ENCODE assay signal across 13 cellular contexts in the genomic region with DNA sequence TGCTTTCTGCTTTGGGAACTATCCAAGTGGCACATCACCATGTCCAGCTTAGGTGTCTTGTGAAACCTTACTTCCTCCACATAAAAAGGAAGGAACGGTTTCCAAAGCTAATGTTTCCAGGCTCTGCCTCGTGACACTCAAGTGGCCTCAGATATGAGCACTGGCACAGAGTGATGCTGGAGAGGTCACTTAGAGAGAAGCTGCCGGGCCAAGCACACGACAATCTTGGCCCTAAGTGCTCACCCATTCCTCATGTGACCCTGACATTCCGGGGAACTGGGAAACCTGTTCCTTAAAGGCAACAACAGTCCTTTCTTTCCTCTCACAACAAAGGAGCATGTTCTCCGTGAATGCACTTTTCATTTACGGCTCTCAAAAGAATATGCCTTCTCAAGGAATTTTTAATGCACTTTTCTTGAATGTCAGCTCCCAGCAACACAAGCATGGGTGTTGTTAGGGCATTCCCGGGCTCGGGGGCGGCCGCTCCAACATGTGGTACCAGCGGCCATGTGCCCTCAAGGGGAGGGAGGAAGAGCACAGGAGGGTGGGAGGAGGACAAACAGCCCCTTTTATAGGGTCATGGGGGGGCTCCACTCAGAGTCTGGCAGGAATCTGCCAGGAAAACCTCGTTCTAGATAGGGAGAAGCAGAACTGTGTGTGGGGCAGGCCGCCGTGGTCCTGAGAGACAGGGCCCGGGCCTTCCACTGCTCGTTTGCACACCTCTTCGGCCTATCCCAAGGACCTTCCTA.
DNase-seq lines count a peak whose midpoint lies in the region; ATAC-seq and TF ChIP-seq lines count a peak whose summit lies in the region.
"Had no signal": no experiment of that assay in that cellular context is flagged by ENCODE, and none has a peak within 500 bp of the region (broad histone marks: within the 10 kb centered on the region; RNA-seq: fewer than 3 reads in every experiment).

No MANE protein-coding gene starts in this region.

- peak; percentile 98 for ATAC-seq in left ventricle myocardium superior

- TF ChIP-seq POLR2A in adrenal gland (IDR thresholded peaks at IDR 0.05) = no peak

- H3K27me3 ChIP-seq in BLaER1 = no peaks in the 10 kb centered on the region
- H3K27me3 ChIP-seq in adrenal gland = no peaks in the 10 kb centered on the region
- H3K27me3 ChIP-seq: SJCRH30 had no signal

- no peak overlapping the region for H3K9ac ChIP-seq in BLaER1

- peak overlapping the region; percentile 41; the same call in 1 of the 2 replicates for H3K4me2 ChIP-seq in BLaER1

- peak in 6 of 7 donors; percentile 38 to 77 (median 67) for DNase-seq in adrenal gland
- DNase-seq in left ventricle myocardium superior = peak; percentile 73
- DNase-seq in pons (ENCODE audit: low spot score) = peak; percentile 92
- no peak for DNase-seq in T-helper 1 cell
- no peak for DNase-seq in T1000 (lab: John Stamatoyannopoulos, UW)
- DNase-seq in activated CD4-positive, CD25-positive, alpha-beta regulatory T cell (lab: John Stamatoyannopoulos, UW) = no peak
- no peak for DNase-seq in AG08396 (ENCODE audit: low spot score)
- DNase-seq: activated CD4-positive, alpha-beta T cell treated with anti-CD3 and anti-CD28 coated beads, Interleukin-2, amount 10 ng/mL, durations not matched to agents 24 days and 14 days; activated naive CD4-positive, alpha-beta T cell treated with anti-CD3 and anti-CD28 coated beads, Interleukin-2, amount 10 ng/mL, durations not matched to agents 7 days and 5 days; KBM-7; SJCRH30 had no signal

- WGBS in adrenal gland, 4 donors = 53 to 65% (median 61%) methylated on average over 13 to 18 of the region's 18 CpGs

- H3K4me1 ChIP-seq in BLaER1 = peaks cover 68% of the 10 kb centered on the region
- peaks cover 0 to 15% of the 10 kb centered on the region in 2 donors for H3K4me1 ChIP-seq in adrenal gland (replicated peaks in 1 of 2)
- H3K4me1 ChIP-seq: HAP-1, SJCRH30 had no signal

- H4K20me1 ChIP-seq in BLaER1 = peaks cover 85% of the 10 kb centered on the region

- H3K27ac ChIP-seq in BLaER1 (peak overlapping the region; percentile 23; the same call in 1 of the 2 replicates), adrenal gland (peak overlapping the region in 3 of 5 donors; percentile 32 to 83 (median 78))
- H3K27ac ChIP-seq: SJCRH30 had no signal

- H3K36me3 ChIP-seq in BLaER1 (peaks cover 84% of the 10 kb centered on the region), adrenal gland (replicated peaks in 1 of 2) (no peaks in the 10 kb centered on the region)
- H3K36me3 ChIP-seq: HAP-1, SJCRH30 had no signal

- no peak for TF ChIP-seq CTCF in adrenal gland (IDR thresholded peaks at IDR 0.05)

- H3K9me3 ChIP-seq in BLaER1 (no peaks in the 10 kb centered on the region), adrenal gland (replicated peaks in 1 of 3) (no peaks in the 10 kb centered on the region)
- H3K9me3 ChIP-seq: HAP-1, SJCRH30 had no signal

- H3K4me3 ChIP-seq in BLaER1 (no peak overlapping the region), adrenal gland (no peak overlapping the region)
- H3K4me3 ChIP-seq: HAP-1, SJCRH30 had no signal

- intact Hi-C loops in adrenal gland (cut with DNase I) = no loop called here
- intact Hi-C loops in left ventricle myocardium superior (cut with micrococcal nuclease) = no loop called here

Comparison
In these comparisons a context has a peak if more than half of its experiments do, and no peak if none do; other contexts are left out.
1. DNase-seq: peak in adrenal gland (6 of 7), left ventricle myocardium superior (single experiment) and pons (single experiment); none in T-helper 1 cell (0 of 5), T1000 (single experiment), activated CD4-positive, CD25-positive, alpha-beta regulatory T cell (0 of 4) and AG08396 (single experiment).